In genomic region chr17:20293501-20293900, GRCh38 we compare ENCODE assay signal across 28 cellular contexts.
"Had no signal": no experiment of that assay in that cellular context is flagged by ENCODE, and none has a peak within 500 bp of the region (broad histone marks: within the 10 kb centered on the region; RNA-seq: fewer than 3 reads in every experiment).

No MANE protein-coding gene starts in this region.

- H3K27ac ChIP-seq: left ventricle myocardium inferior, neutrophil, ovary, skin epidermis, stomach, testis, thyroid gland, transverse colon, upper lobe of left lung, vagina had no signal

- H3K4me1 ChIP-seq: left ventricle myocardium inferior, testis, thyroid gland, transverse colon, upper lobe of left lung, vagina had no signal

- H3K9me3 Mint-ChIP-seq: immature natural killer cell; natural killer cell treated with Interleukin-12 subunit alpha and Interleukin-12 subunit beta and Interleukin-15 and Interleukin-18, amount 100 ng/mL, for 72 hours had no signal

- H3K27ac Mint-ChIP-seq: naive thymus-derived CD4-positive, alpha-beta T cell; natural killer cell treated with Interleukin-12 subunit alpha and Interleukin-12 subunit beta and Interleukin-15 and Interleukin-18, amount 100 ng/mL, for 72 hours; progenitor cell of endocrine pancreas; stimulated activated naive B cell treated with anti-CD40 and anti-IgM and Interleukin-4, amounts not matched to agents 10 μg/mL and 1 μg/mL and 100 μg/mL, for 72 hours had no signal

- ATAC-seq: mucosa of descending colon; naive thymus-derived CD4-positive, alpha-beta T cell; natural killer cell treated with Interleukin-12 subunit alpha and Interleukin-12 subunit beta and Interleukin-15 and Interleukin-18, amount 100 ng/mL, for 72 hours; right cardiac atrium; sciatic nerve; stimulated activated naive B cell treated with anti-CD40 and anti-IgM and Interleukin-4, amounts not matched to agents 10 μg/mL and 1 μg/mL and 100 μg/mL, for 72 hours; stimulated activated naive CD8-positive, alpha-beta T cell treated with anti-CD3 and anti-CD28 coated beads, Interleukin-15, Interleukin-2, amounts not matched to agents 100 U/mL and 50 U/mL, for 24 hours had no signal

- H3K4me3 ChIP-seq: left ventricle myocardium inferior, lung, mucosa of descending colon, ovary, skin epidermis, stomach, testis, thyroid gland, transverse colon, upper lobe of left lung, vagina had no signal

- DNase-seq: hypothalamus; immature natural killer cell; left ventricle myocardium inferior; mesendoderm; midbrain; mucosa of descending colon; naive thymus-derived CD4-positive, alpha-beta T cell; occipital lobe; ovary; right cardiac atrium; stimulated activated CD4-positive, alpha-beta T cell treated with anti-CD3 and anti-CD28 coated beads, Interleukin-12 subunit alpha, Interleukin-12 subunit beta, amount 100 ng/mL, for 4 hours; stimulated activated CD4-positive, alpha-beta T cell treated with anti-CD3 and anti-CD28 coated beads, Interleukin-15, amount 100 ng/mL, for 24 hours; stimulated activated CD4-positive, alpha-beta T cell treated with anti-CD3 and anti-CD28 coated beads, Interleukin-2, amount 100 ng/mL, for 24 hours; stimulated activated CD4-positive, alpha-beta T cell treated with anti-CD3 and anti-CD28 coated beads, Interleukin-4, amount 100 ng/mL, for 1 hour; stimulated activated naive B cell treated with anti-CD40 and anti-IgM and Interleukin-4, amounts not matched to agents 10 μg/mL and 1 μg/mL and 100 μg/mL, for 72 hours; stimulated activated naive CD8-positive, alpha-beta T cell treated with anti-CD3 and anti-CD28 coated beads, Interleukin-15, Interleukin-2, amounts not matched to agents 100 U/mL and 50 U/mL, for 24 hours; stomach; testis; thyroid gland; transverse colon; upper lobe of left lung had no signal

- H3K9me3 ChIP-seq: mucosa of descending colon, neutrophil, ovary, stomach, testis, thyroid gland, transverse colon, upper lobe of left lung, vagina had no signal

- H3K4me1 Mint-ChIP-seq: stimulated activated naive B cell treated with anti-CD40 and anti-IgM and Interleukin-4, amounts not matched to agents 10 μg/mL and 1 μg/mL and 100 μg/mL, for 72 hours had no signal

- H3K27me3 ChIP-seq: neutrophil, ovary, stomach, testis, thyroid gland, transverse colon, upper lobe of left lung, vagina had no signal

- H3K4me3 Mint-ChIP-seq: immature natural killer cell; naive thymus-derived CD4-positive, alpha-beta T cell; natural killer cell treated with Interleukin-12 subunit alpha and Interleukin-12 subunit beta and Interleukin-15 and Interleukin-18, amount 100 ng/mL, for 72 hours; stimulated activated naive B cell treated with anti-CD40 and anti-IgM and Interleukin-4, amounts not matched to agents 10 μg/mL and 1 μg/mL and 100 μg/mL, for 72 hours had no signal

- H3K36me3 Mint-ChIP-seq: natural killer cell treated with Interleukin-12 subunit alpha and Interleukin-12 subunit beta and Interleukin-15 and Interleukin-18, amount 100 ng/mL, for 72 hours had no signal

- H3K36me3 ChIP-seq: left ventricle myocardium inferior, neutrophil, ovary, thyroid gland, transverse colon had no signal

- H3K27me3 Mint-ChIP-seq: naive thymus-derived CD4-positive, alpha-beta T cell; natural killer cell treated with Interleukin-12 subunit alpha and Interleukin-12 subunit beta and Interleukin-15 and Interleukin-18, amount 100 ng/mL, for 72 hours; progenitor cell of endocrine pancreas; stimulated activated naive B cell treated with anti-CD40 and anti-IgM and Interleukin-4, amounts not matched to agents 10 μg/mL and 1 μg/mL and 100 μg/mL, for 72 hours had no signal
